Comparison of ENCODE assay signal across 10 cellular contexts in the genomic region with DNA sequence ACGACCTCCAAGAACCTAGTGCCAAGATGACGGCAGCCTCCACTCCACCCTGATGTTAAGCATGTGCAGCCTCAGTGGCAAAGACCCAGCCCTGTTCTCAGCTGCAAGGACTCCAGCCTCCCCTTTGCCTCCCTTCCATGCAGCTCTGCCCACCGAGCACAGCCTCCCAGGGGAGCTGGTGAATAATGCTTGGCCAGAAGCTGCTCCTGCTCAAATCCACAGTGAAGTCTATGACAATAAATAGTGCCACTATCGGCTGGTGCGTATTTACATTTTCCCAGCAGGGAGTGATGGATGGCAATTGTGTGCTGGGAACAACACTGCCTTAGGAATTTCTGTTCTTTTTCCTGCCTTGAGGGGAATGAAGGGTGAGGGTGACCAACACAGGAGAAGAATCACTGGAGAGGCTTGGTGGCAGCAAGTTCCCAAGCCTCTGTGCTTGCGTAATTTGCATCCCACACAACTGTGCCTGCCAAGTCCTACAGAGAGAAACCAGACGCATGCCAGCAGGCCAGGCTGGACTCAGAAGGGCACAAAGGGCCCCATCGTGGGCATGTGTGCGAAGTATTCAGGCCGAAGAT. TPM values are rescaled to one million over a fixed set of nuclear protein-coding genes. Genes with fewer than 3 reads are reported as not detected.
DNase-seq lines count a peak whose midpoint lies in the region; ATAC-seq and TF ChIP-seq lines count a peak whose summit lies in the region.
"Had no signal": no experiment of that assay in that cellular context is flagged by ENCODE, and none has a peak within 500 bp of the region (broad histone marks: within the 10 kb centered on the region; RNA-seq: fewer than 3 reads in every experiment).

No MANE protein-coding gene starts in this region.

- H3K27me3 ChIP-seq in ascending aorta, result no peaks in the 10 kb centered on the region
- H3K27me3 ChIP-seq in rectal smooth muscle tissue (ENCODE audit: control insufficient read depth, insufficient read depth, low read length), result no peaks in the 10 kb centered on the region
- no peaks in the 10 kb centered on the region for H3K27me3 ChIP-seq in WERI-Rb-1 (ENCODE audit: insufficient read depth, low read depth, severe bottlenecking)

- no peak overlapping the region for H3K9ac ChIP-seq in rectal smooth muscle tissue (ENCODE audit: low read length)

- TF ChIP-seq CTCF in ascending aorta (IDR thresholded peaks at IDR 0.05), result no peak
- TF ChIP-seq CTCF in WERI-Rb-1 (IDR thresholded peaks at IDR 0.05; ENCODE audit: low read depth, low read length), result no peak

- H3K9me3 ChIP-seq in ascending aorta (no peaks in the 10 kb centered on the region), WERI-Rb-1 (ENCODE audit: severe bottlenecking) (no peaks in the 10 kb centered on the region)

- DNase-seq in CD1c-positive myeloid dendritic cell (ENCODE audit: extremely low spot score) (peak; percentile 37), ascending aorta (ENCODE audit: low spot score in 2 of 2) (peak; percentile 56 to 97), left ventricle myocardium superior (peak; percentile 71), T1000 (lab: John Stamatoyannopoulos, UW) (no peak), WERI-Rb-1 (no peak)
- DNase-seq: effector memory CD8-positive, alpha-beta T cell had no signal

- intact Hi-C loops in ascending aorta (cut with DNase I), result loop anchor here (1.0 to 5.0 kb wide), 5 partner anchors 25 to 85 kb away; partner anchors contain the start of gene FBLN5
- intact Hi-C loops in left ventricle myocardium superior (cut with micrococcal nuclease), result no loop called here

- H3K27ac ChIP-seq in ascending aorta (peak overlapping the region; percentile 91 to 95), rectal smooth muscle tissue (ENCODE audit: low read depth, low read length) (peak overlapping the region; percentile 76), WERI-Rb-1 (no peak overlapping the region)

- peaks cover 0 to 17% of the 10 kb centered on the region in 2 donors for H3K36me3 ChIP-seq in ascending aorta
- no peaks in the 10 kb centered on the region for H3K36me3 ChIP-seq in rectal smooth muscle tissue (ENCODE audit: control insufficient read depth, insufficient read depth, low read length)
- H3K36me3 ChIP-seq in WERI-Rb-1, result no peaks in the 10 kb centered on the region

- ATAC-seq in left ventricle myocardium superior (peak; percentile 66), GM19351 (IDR thresholded peaks at IDR 0.05; ENCODE audit: unreplicated experiment) (no peak), HG03439 (IDR thresholded peaks at IDR 0.05; ENCODE audit: unreplicated experiment) (no peak)
- ATAC-seq: effector memory CD8-positive, alpha-beta T cell had no signal

- H3K4me1 ChIP-seq in ascending aorta, result peaks cover 47 to 61% of the 10 kb centered on the region in 2 donors
- H3K4me1 ChIP-seq in rectal smooth muscle tissue (ENCODE audit: control insufficient read depth, insufficient read depth, low read length), result peaks cover 27% of the 10 kb centered on the region

- no peak overlapping the region for H3K4me3 ChIP-seq in ascending aorta
- H3K4me3 ChIP-seq in rectal smooth muscle tissue (ENCODE audit: low read length), result no peak overlapping the region
- H3K4me3 ChIP-seq in WERI-Rb-1 (ENCODE audit: low read depth, low read length), result no peak overlapping the region

RNA-seq across cellular contexts. Expression of gene TC2N, which starts 29.9 kb away (rescaled TPM):
- total RNA-seq in ascending aorta (37.8 TPM), left ventricle myocardium superior (9.2 TPM)
- total RNA-seq: HT1080 had no signal

RNA-seq across cellular contexts. Expression of gene FBLN5, which starts 50.3 kb away (rescaled TPM):
- total RNA-seq in ascending aorta (280 TPM), left ventricle myocardium superior (61.7 TPM)

Comparison
In these comparisons a context has a peak if more than half of its experiments do, and no peak if none do; other contexts are left out.
1. DNase-seq: peak in CD1c-positive myeloid dendritic cell (single experiment), ascending aorta (2 of 2) and left ventricle myocardium superior (single experiment); none in T1000 (single experiment) and WERI-Rb-1 (single experiment).